11 cellular contexts compared by ENCODE assay signal in genomic region chr20:12053348-12053747, GRCh38.
DNase-seq lines count a peak whose midpoint lies in the region; ATAC-seq, FAIRE-seq and TF ChIP-seq lines count a peak whose summit lies in the region.
"Had no signal": no experiment of that assay in that cellular context is flagged by ENCODE, and none has a peak within 500 bp of the region (broad histone marks: within the 10 kb centered on the region; RNA-seq: fewer than 3 reads in every experiment).

No MANE protein-coding gene starts in this region.

- H3K9me3 ChIP-seq in A673 (ENCODE audit: low read depth, low read length, poor library complexity, severe bottlenecking) (no peaks in the 10 kb centered on the region), SJCRH30 (replicated peaks) (no peaks in the 10 kb centered on the region)
- H3K9me3 ChIP-seq: BE2C had no signal

- H3K4me3 Mint-ChIP-seq in activated T-cell treated with anti-CD3 and anti-CD28 coated beads, Interleukin-2, amount 50 U/mL, for 72 hours, result no peak overlapping the region
- H3K4me3 Mint-ChIP-seq: T-helper 1 cell treated with Interleukin-12 subunit alpha and Interleukin-12 subunit beta and Interleukin-4 antibody, amounts not matched to agents 30 μg/mL and 1 μg/mL, for 36 hours had no signal

- CTCF ChIA-PET in A673 (lab: Charles Lee), result no interaction called here

- BruUV-seq in A673 (replicated peaks; lab: Mats Ljungman, UMichigan), result no TSS peak

- H3K36me3 Mint-ChIP-seq in activated T-cell treated with anti-CD3 and anti-CD28 coated beads, Interleukin-2, amount 50 U/mL, for 72 hours (ENCODE audit: insufficient read depth in 2 of 2), result no peaks in the 10 kb centered on the region

- ATAC-seq in HG02610 (IDR thresholded peaks at IDR 0.05; ENCODE audit: unreplicated experiment), result peak; percentile 79
- peak; percentile 86 for ATAC-seq in foreskin keratinocyte
- ATAC-seq in GM19351 (IDR thresholded peaks at IDR 0.05; ENCODE audit: unreplicated experiment), result no peak
- ATAC-seq in activated T-cell treated with anti-CD3 and anti-CD28 coated beads, Interleukin-2, amount 50 U/mL, for 72 hours (replicated peaks in 1 of 2), result no peak

- no peak for TF ChIP-seq CTCF in A673 (conservative IDR thresholded peaks at IDR 0.05; ENCODE audit: low read depth, low read length)
- no peak for TF ChIP-seq CTCF in foreskin keratinocyte (conservative IDR thresholded peaks at IDR 0.05)

- H3K4me3 ChIP-seq in A673 (ENCODE audit: low read depth, low read length, poor library complexity, severe bottlenecking) (no peak overlapping the region), SJCRH30 (no peak overlapping the region)

- no peak for TF ChIP-seq POLR2A in GM12892 (IDR thresholded peaks at IDR 0.05; ENCODE audit: low read depth, low read length)

- H3K36me3 ChIP-seq in A673 (ENCODE audit: insufficient read depth, low read length, poor library complexity, severe bottlenecking), result no peaks in the 10 kb centered on the region
- no peaks in the 10 kb centered on the region for H3K36me3 ChIP-seq in SJCRH30
- H3K36me3 ChIP-seq: BE2C had no signal

- DNase-seq in A673 (ENCODE audit: low spot score), result peak; percentile 35
- DNase-seq in SKM-1 (lab: John Stamatoyannopoulos, UW; ENCODE audit: unreplicated experiment), result peak; percentile 56
- peak; percentile 40 to 68 for DNase-seq in foreskin keratinocyte
- DNase-seq in activated T-cell treated with anti-CD3 and anti-CD28 coated beads, Interleukin-2, amount 50 U/mL, for 72 hours, result no peak
- DNase-seq in GM12892 (ENCODE audit: insufficient read length), result no peak
- no peak for DNase-seq in SJCRH30
- DNase-seq: BE2C, NCI-H2029 had no signal

- FAIRE-seq in GM12892 (lab: Jason Lieb, UNC), result no peak

- POLR2A ChIA-PET in A673 (lab: Charles Lee; ENCODE audit: low non-redundant PET), result no interaction called here

- H3K27me3 ChIP-seq in A673 (replicated peaks; ENCODE audit: insufficient read depth, low read depth, low read length, poor library complexity) (no peaks in the 10 kb centered on the region), foreskin keratinocyte (no peaks in the 10 kb centered on the region), SJCRH30 (no peaks in the 10 kb centered on the region)
- H3K27me3 ChIP-seq: BE2C had no signal

- H3K27ac Mint-ChIP-seq in activated T-cell treated with anti-CD3 and anti-CD28 coated beads, Interleukin-2, amount 50 U/mL, for 72 hours, result no peak overlapping the region
- H3K27ac Mint-ChIP-seq: T-helper 1 cell treated with Interleukin-12 subunit alpha and Interleukin-12 subunit beta and Interleukin-4 antibody, amounts not matched to agents 30 μg/mL and 1 μg/mL, for 36 hours had no signal

- no peaks in the 10 kb centered on the region for H3K27me3 Mint-ChIP-seq in activated T-cell treated with anti-CD3 and anti-CD28 coated beads, Interleukin-2, amount 50 U/mL, for 72 hours (ENCODE audit: low read depth)

- intact Hi-C loops in A673 (cut with micrococcal nuclease; ENCODE audit: unreplicated experiment), result no loop called here

- no peaks in the 10 kb centered on the region for H3K4me1 Mint-ChIP-seq in activated T-cell treated with anti-CD3 and anti-CD28 coated beads, Interleukin-2, amount 50 U/mL, for 72 hours (ENCODE audit: low read depth)

- H3K4me1 ChIP-seq in A673 (ENCODE audit: insufficient read depth, low read length, poor library complexity, severe bottlenecking) (no peaks in the 10 kb centered on the region), foreskin keratinocyte (peaks cover 8% of the 10 kb centered on the region), SJCRH30 (peaks cover 8% of the 10 kb centered on the region; the same call in 1 of the 2 replicates)
- H3K4me1 ChIP-seq: BE2C had no signal

- no peak overlapping the region for H3K27ac ChIP-seq in A673 (ENCODE audit: low read depth, low read length, poor library complexity, severe bottlenecking)
- H3K27ac ChIP-seq in foreskin keratinocyte, result no peak overlapping the region
- H3K27ac ChIP-seq in SJCRH30, result no peak overlapping the region

- H3K9me3 Mint-ChIP-seq in activated T-cell treated with anti-CD3 and anti-CD28 coated beads, Interleukin-2, amount 50 U/mL, for 72 hours, result peaks cover 0 to 3% of the 10 kb centered on the region in 2 donors
- H3K9me3 Mint-ChIP-seq: T-helper 1 cell treated with Interleukin-12 subunit alpha and Interleukin-12 subunit beta and Interleukin-4 antibody, amounts not matched to agents 30 μg/mL and 1 μg/mL, for 36 hours had no signal

Comparison
In these comparisons a context has a peak if more than half of its experiments do, and no peak if none do; other contexts are left out.
1. DNase-seq: peak in A673 (single experiment), SKM-1 (single experiment) and foreskin keratinocyte (2 of 2); none in activated T-cell treated with anti-CD3 and anti-CD28 coated beads, Interleukin-2, amount 50 U/mL, for 72 hours (0 of 2), GM12892 (single experiment) and SJCRH30 (0 of 2).
2. ATAC-seq: peak in HG02610 (single experiment) and foreskin keratinocyte (single experiment); none in GM19351 (single experiment) and activated T-cell treated with anti-CD3 and anti-CD28 coated beads, Interleukin-2, amount 50 U/mL, for 72 hours (0 of 2).